ENCODE assay signal across 34 cellular contexts in the genomic region with DNA sequence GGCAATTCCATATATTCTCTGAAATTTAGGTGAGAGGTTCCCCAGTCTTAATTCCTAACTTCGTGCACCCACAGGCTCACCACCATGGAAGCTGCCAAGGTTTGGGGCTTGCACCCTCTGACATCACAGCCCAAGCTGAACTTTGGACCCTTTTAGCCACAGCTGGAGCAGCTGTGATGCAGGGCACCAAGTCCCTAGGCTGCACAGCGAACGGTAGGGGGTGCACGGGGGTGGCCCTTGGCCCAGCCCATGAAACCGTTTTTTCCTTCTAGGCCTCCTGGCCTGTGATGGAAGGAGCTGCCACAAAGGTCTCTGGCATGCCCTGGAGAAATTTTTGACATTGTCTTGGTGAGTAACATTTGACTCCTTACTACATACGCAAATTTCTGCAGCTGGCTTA.
"Had no signal": no experiment of that assay in that cellular context is flagged by ENCODE, and none has a peak within 500 bp of the region (broad histone marks: within the 10 kb centered on the region; RNA-seq: fewer than 3 reads in every experiment).

No MANE protein-coding gene starts in this region.

- DNase-seq: Karpas-422, Kasumi-1, MG63, MM.1S, MV-4-11, NCI-H1048, NCI-H1092, NCI-H1092 treated with DMSO at 0.1 percent for 48 hours, NCI-H1105, NCI-H1105 treated with DMSO at 0.1 percent for 48 hours, NCI-H1417 treated with DMSO at 0.1 percent for 48 hours, NCI-H1436 treated with DMSO at 0.1 percent for 48 hours, NCI-H146, NCI-H1694, NCI-H1694 treated with DMSO at 0.1 percent for 48 hours, NCI-H187, NCI-H187 treated with DMSO at 0.1 percent for 48 hours, NCI-H1930, NCI-H2029, NCI-H2029 treated with DMSO at 0.1 percent for 48 hours, NCI-H2081, NCI-H2081 treated with DMSO at 0.1 percent for 48 hours, NCI-H2107, NCI-H2171, NCI-H2171 treated with DMSO at 0.1 percent for 48 hours, NCI-H2227 treated with DMSO at 0.1 percent for 48 hours, NCI-H226, NCI-H345, NCI-H446, NCI-H446 treated with DMSO at 0.1 percent for 48 hours, NCI-H510A, NCI-H510A treated with DMSO at 0.1 percent for 48 hours, NCI-H524, NCI-H524 treated with DMSO at 0.1 percent for 48 hours had no signal

- H3K4me3 ChIP-seq: MG63 had no signal

- H3K36me3 ChIP-seq: MG63 had no signal

- H3K9me3 ChIP-seq: MG63 had no signal

- H3K27me3 ChIP-seq: MG63 had no signal
